8 cellular contexts compared by ENCODE assay signal in genomic region chr9:5557606-5558587, GRCh38. TPM values are rescaled to one million over a fixed set of nuclear protein-coding genes. Genes with fewer than 3 reads are reported as not detected.
DNase-seq lines count a peak whose midpoint lies in the region; ATAC-seq and TF ChIP-seq lines count a peak whose summit lies in the region.

No MANE protein-coding gene starts in this region.

- peak overlapping the region; percentile 80 for H3K27ac Mint-ChIP-seq in activated CD8-positive, alpha-beta T cell treated with anti-CD3 and anti-CD28 coated beads for 36 hours

- CTCF ChIA-PET in activated CD8-positive, alpha-beta T cell treated with anti-CD3 and anti-CD28 coated beads for 36 hours (lab: Charles Lee), result interaction anchor here (1.3 to 1.8 kb wide), 5 partner anchors 16 to 107 kb away, joined by 4 to 6 read pairs (median 5); partner anchors contain the start of gene CD274

- H3K9me3 Mint-ChIP-seq in activated CD8-positive, alpha-beta T cell treated with anti-CD3 and anti-CD28 coated beads for 36 hours, result peaks cover 4% of the 10 kb centered on the region

- intact Hi-C loops in activated CD8-positive, alpha-beta T cell treated with anti-CD3 and anti-CD28 coated beads for 36 hours (cut with micrococcal nuclease), result no loop called here
- intact Hi-C loops in left ventricle myocardium superior (cut with micrococcal nuclease), result no loop called here

- ATAC-seq in GM18867 (IDR thresholded peaks at IDR 0.05; ENCODE audit: unreplicated experiment) (peak; percentile 63), HG03139 (IDR thresholded peaks at IDR 0.05; ENCODE audit: unreplicated experiment) (peak; percentile 66), left ventricle myocardium superior (peak; percentile 88)
- ATAC-seq in activated CD8-positive, alpha-beta T cell treated with anti-CD3 and anti-CD28 coated beads for 36 hours, result peak; percentile 80

- H3K36me3 Mint-ChIP-seq in activated CD8-positive, alpha-beta T cell treated with anti-CD3 and anti-CD28 coated beads for 36 hours (ENCODE audit: low read depth), result peaks cover 2% of the 10 kb centered on the region

- H3K4me1 Mint-ChIP-seq in activated CD8-positive, alpha-beta T cell treated with anti-CD3 and anti-CD28 coated beads for 36 hours (ENCODE audit: low read depth), result peaks cover 36% of the 10 kb centered on the region

- H3K27me3 Mint-ChIP-seq in activated CD8-positive, alpha-beta T cell treated with anti-CD3 and anti-CD28 coated beads for 36 hours, result no peaks in the 10 kb centered on the region

- no peak overlapping the region for H3K4me3 Mint-ChIP-seq in activated CD8-positive, alpha-beta T cell treated with anti-CD3 and anti-CD28 coated beads for 36 hours

- POLR2A ChIA-PET in activated CD8-positive, alpha-beta T cell treated with anti-CD3 and anti-CD28 coated beads for 36 hours (lab: Charles Lee), result interaction anchor here (0.5 to 0.6 kb wide), 2 partner anchors 26 to 239 kb away, joined by 3 read pairs; no protein-coding TSS in a partner anchor

- peak; percentile 65 for DNase-seq in activated CD8-positive, alpha-beta T cell treated with anti-CD3 and anti-CD28 coated beads for 36 hours
- peak; percentile 30 for DNase-seq in left ventricle myocardium superior
- DNase-seq in superior temporal gyrus (ENCODE audit: extremely low spot score), result peak; percentile 33
- DNase-seq in RKO (ENCODE audit: low spot score), result no peak
- DNase-seq in NCI-H345 treated with DMSO at 0.1 percent for 48 hours (lab: John Stamatoyannopoulos, UW; ENCODE audit: unreplicated experiment), result no peak
- no peak for DNase-seq in NCI-H526 treated with DMSO at 0.1 percent for 48 hours (lab: John Stamatoyannopoulos, UW)

- TF ChIP-seq CTCF in activated CD8-positive, alpha-beta T cell treated with anti-CD3 and anti-CD28 coated beads for 36 hours (IDR thresholded peaks at IDR 0.05), result no peak

RNA-seq across cellular contexts. Expression of gene PDCD1LG2, which starts 47.6 kb away (rescaled TPM):
- total RNA-seq in activated CD8-positive, alpha-beta T cell treated with anti-CD3 and anti-CD28 coated beads for 36 hours, result under 1 TPM; 0.13 to 0.14 TPM
- total RNA-seq in left ventricle myocardium superior, result 2.3 TPM

Comparison
In these comparisons a context has a peak if more than half of its experiments do, and no peak if none do; other contexts are left out.
1. DNase-seq: peak in activated CD8-positive, alpha-beta T cell treated with anti-CD3 and anti-CD28 coated beads for 36 hours (single experiment), left ventricle myocardium superior (single experiment) and superior temporal gyrus (single experiment); none in RKO (single experiment), NCI-H345 treated with DMSO at 0.1 percent for 48 hours (single experiment) and NCI-H526 treated with DMSO at 0.1 percent for 48 hours (single experiment).
2. Peak in every context shown above with its lines, with median percentiles within 50 percentile points of each other: ATAC-seq.